Comparison of ENCODE assay signal across 8 cellular contexts in genomic region chr17:55601874-55602364, GRCh38.
A peak's percentile ranks its signal among the peaks of the same experiment; 100 is the strongest.
DNase-seq lines count a peak whose midpoint lies in the region; ATAC-seq and TF ChIP-seq lines count a peak whose summit lies in the region.

No MANE protein-coding gene starts in this region.

- peaks cover 16% of the 10 kb centered on the region; the same call in 1 of the 2 replicates for H3K36me3 Mint-ChIP-seq in WTC11
- no peaks in the 10 kb centered on the region for H3K36me3 Mint-ChIP-seq in stimulated activated effector memory CD8-positive, alpha-beta T cell treated with anti-CD3 and anti-CD28 coated beads, Interleukin-12 subunit alpha, Interleukin-12 subunit beta, amount 100 ng/mL, for 72 hours
- H3K36me3 Mint-ChIP-seq in activated T-cell treated with anti-CD3 and anti-CD28 coated beads, Interleukin-2, amount 50 U/mL, for 4 hours (ENCODE audit: insufficient read depth), result peaks cover 2% of the 10 kb centered on the region

- H3K9me3 ChIP-seq in BE2C, result no peaks in the 10 kb centered on the region

- TF ChIP-seq CTCF in BE2C (IDR thresholded peaks at IDR 0.05; ENCODE audit: low read depth, low read length) (peak; percentile 69), LNCAP (IDR thresholded peaks at IDR 0.05) (peak; percentile 73), WTC11 (IDR thresholded peaks at IDR 0.05) (peak; percentile 58)

- no peaks in the 10 kb centered on the region for H3K27me3 Mint-ChIP-seq in WTC11 (ENCODE audit: low read depth)
- peaks cover 9% of the 10 kb centered on the region for H3K27me3 Mint-ChIP-seq in activated T-cell treated with anti-CD3 and anti-CD28 coated beads, Interleukin-2, amount 50 U/mL, for 4 hours (ENCODE audit: low read depth)

- peak overlapping the region; percentile 42; the same call in 1 of the 2 replicates for H3K27ac Mint-ChIP-seq in WTC11
- no peak overlapping the region for H3K27ac Mint-ChIP-seq in stimulated activated effector memory CD8-positive, alpha-beta T cell treated with anti-CD3 and anti-CD28 coated beads, Interleukin-12 subunit alpha, Interleukin-12 subunit beta, amount 100 ng/mL, for 72 hours

- CTCF ChIA-PET in WTC11 (lab: Charles Lee), result interaction anchor here (0.6 to 2.8 kb wide), 45 partner anchors 9 to 718 kb away, joined by 3 to 37 read pairs (median 4); partner anchors contain the start of gene PCTP

- no peaks in the 10 kb centered on the region for H3K27me3 ChIP-seq in BE2C

- no peaks in the 10 kb centered on the region for H3K36me3 ChIP-seq in BE2C

- peak; percentile 66 for ATAC-seq in GM18502 (IDR thresholded peaks at IDR 0.05; ENCODE audit: poor library complexity, unreplicated experiment)
- ATAC-seq in WTC11, result peak; percentile 99
- ATAC-seq in stimulated activated effector memory CD8-positive, alpha-beta T cell treated with anti-CD3 and anti-CD28 coated beads, Interleukin-12 subunit alpha, Interleukin-12 subunit beta, amount 100 ng/mL, for 72 hours, result no peak
- no peak for ATAC-seq in activated T-cell treated with anti-CD3 and anti-CD28 coated beads, Interleukin-2, amount 50 U/mL, for 4 hours

- peaks cover 34% of the 10 kb centered on the region for H3K9me3 Mint-ChIP-seq in WTC11
- peaks cover 16% of the 10 kb centered on the region for H3K9me3 Mint-ChIP-seq in stimulated activated effector memory CD8-positive, alpha-beta T cell treated with anti-CD3 and anti-CD28 coated beads, Interleukin-12 subunit alpha, Interleukin-12 subunit beta, amount 100 ng/mL, for 72 hours
- H3K9me3 Mint-ChIP-seq in activated T-cell treated with anti-CD3 and anti-CD28 coated beads, Interleukin-2, amount 50 U/mL, for 4 hours, result peaks cover 35% of the 10 kb centered on the region

- DNase-seq in BE2C (peak; percentile 24), WTC11 (ENCODE audit: low spot score) (peak; percentile 21), iPS DF 4.7 (ENCODE audit: extremely low read depth, low spot score) (peak; percentile 74), occipital lobe (lab: John Stamatoyannopoulos, UW) (no peak)
- no peak for DNase-seq in stimulated activated effector memory CD8-positive, alpha-beta T cell treated with anti-CD3 and anti-CD28 coated beads, Interleukin-12 subunit alpha, Interleukin-12 subunit beta, amount 100 ng/mL, for 72 hours (ENCODE audit: low spot score in 2 of 2)
- no peak for DNase-seq in activated T-cell treated with anti-CD3 and anti-CD28 coated beads, Interleukin-2, amount 50 U/mL, for 4 hours

- H3K4me3 ChIP-seq in BE2C (ENCODE audit: low read depth, low read length), result no peak overlapping the region

- POLR2A ChIA-PET in WTC11 (lab: Charles Lee), result interaction anchor here (0.7 kb wide), 1 partner anchor 149 kb away, joined by 4 read pairs; no protein-coding TSS in a partner anchor

- H3K4me1 ChIP-seq in BE2C, result no peaks in the 10 kb centered on the region

- peaks cover 11% of the 10 kb centered on the region for H3K4me1 Mint-ChIP-seq in WTC11
- no peaks in the 10 kb centered on the region for H3K4me1 Mint-ChIP-seq in stimulated activated effector memory CD8-positive, alpha-beta T cell treated with anti-CD3 and anti-CD28 coated beads, Interleukin-12 subunit alpha, Interleukin-12 subunit beta, amount 100 ng/mL, for 72 hours
- H3K4me1 Mint-ChIP-seq in activated T-cell treated with anti-CD3 and anti-CD28 coated beads, Interleukin-2, amount 50 U/mL, for 4 hours (ENCODE audit: low read depth), result no peaks in the 10 kb centered on the region

- H3K4me3 Mint-ChIP-seq in WTC11, result no peak overlapping the region
- no peak overlapping the region for H3K4me3 Mint-ChIP-seq in stimulated activated effector memory CD8-positive, alpha-beta T cell treated with anti-CD3 and anti-CD28 coated beads, Interleukin-12 subunit alpha, Interleukin-12 subunit beta, amount 100 ng/mL, for 72 hours
- H3K4me3 Mint-ChIP-seq in activated T-cell treated with anti-CD3 and anti-CD28 coated beads, Interleukin-2, amount 50 U/mL, for 4 hours, result no peak overlapping the region

TF ChIP-seq in WTC11, 78 proteins besides CTCF, POLR2A, EP300 and RAD21:
- TF ChIP-seq ATF6 (CRISPR knock-in tag; IDR thresholded peaks at IDR 0.05) (no peak), ZNF671 (CRISPR knock-in tag; IDR thresholded peaks at IDR 0.05) (no peak), ZNF317 (CRISPR knock-in tag; IDR thresholded peaks at IDR 0.05; ENCODE audit: borderline replicate concordance, low read depth) (no peak)

Comparison
In these comparisons a context has a peak if more than half of its experiments do, and no peak if none do; other contexts are left out.
1. DNase-seq: peak in BE2C (single experiment), WTC11 (single experiment) and iPS DF 4.7 (single experiment); none in occipital lobe (single experiment), stimulated activated effector memory CD8-positive, alpha-beta T cell treated with anti-CD3 and anti-CD28 coated beads, Interleukin-12 subunit alpha, Interleukin-12 subunit beta, amount 100 ng/mL, for 72 hours (0 of 2) and activated T-cell treated with anti-CD3 and anti-CD28 coated beads, Interleukin-2, amount 50 U/mL, for 4 hours (single experiment).
2. ATAC-seq: peak in GM18502 (single experiment) and WTC11 (single experiment); none in stimulated activated effector memory CD8-positive, alpha-beta T cell treated with anti-CD3 and anti-CD28 coated beads, Interleukin-12 subunit alpha, Interleukin-12 subunit beta, amount 100 ng/mL, for 72 hours (single experiment) and activated T-cell treated with anti-CD3 and anti-CD28 coated beads, Interleukin-2, amount 50 U/mL, for 4 hours (0 of 2).
3. Peak in every context shown above with its lines, with median percentiles within 50 percentile points of each other: CTCF ChIP-seq.